Comparison of ENCODE assay signal across 1 cellular context in the genomic region with DNA sequence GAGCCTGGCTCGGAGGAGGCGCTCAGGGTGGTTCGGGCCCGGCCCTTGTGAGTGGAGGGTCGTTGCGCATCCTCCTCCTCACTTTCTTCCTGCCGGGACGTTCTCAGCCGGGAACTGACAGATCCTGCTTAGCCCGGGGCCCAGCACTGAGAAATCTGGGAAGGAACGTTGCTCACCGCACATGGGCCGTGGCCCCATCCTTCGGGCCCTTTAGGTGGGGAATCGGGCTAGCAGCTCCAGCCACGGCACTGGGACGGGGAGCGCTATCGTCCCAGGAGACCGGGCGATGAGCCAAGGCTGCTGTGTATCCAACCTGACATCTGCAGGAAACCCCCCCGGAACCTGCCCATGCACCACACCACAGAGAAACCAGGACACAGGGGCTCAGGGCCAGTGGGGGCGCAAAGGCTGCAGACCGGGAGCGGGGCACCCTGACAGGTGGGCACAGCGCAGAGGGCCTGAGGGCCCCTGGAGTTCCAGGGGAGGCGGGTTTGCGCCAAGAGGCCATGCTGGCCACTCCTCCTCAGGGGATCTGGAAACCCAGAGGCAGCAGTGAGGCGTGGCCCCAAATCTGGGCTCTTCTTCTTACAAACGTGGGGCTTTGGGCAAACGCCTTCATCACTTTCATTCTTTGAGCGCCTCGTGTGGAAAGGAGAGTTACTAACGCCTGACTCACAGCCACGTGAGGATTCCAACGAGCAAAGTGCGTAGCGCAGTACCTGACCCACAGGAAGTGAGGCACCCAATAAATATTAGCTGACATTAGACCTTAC.
TF ChIP-seq lines count a peak whose summit lies in the region.

A gene (minus strand): TSS at position 116 of the 773 bp plus-strand sequence. CDS start 4,659 bp downstream, outside the sequence.

TF ChIP-seq in HEK293, 187 proteins besides CTCF, POLR2A, EP300 and RAD21 (continued from another document and continues in another):
- TF ChIP-seq, protein P1, sequence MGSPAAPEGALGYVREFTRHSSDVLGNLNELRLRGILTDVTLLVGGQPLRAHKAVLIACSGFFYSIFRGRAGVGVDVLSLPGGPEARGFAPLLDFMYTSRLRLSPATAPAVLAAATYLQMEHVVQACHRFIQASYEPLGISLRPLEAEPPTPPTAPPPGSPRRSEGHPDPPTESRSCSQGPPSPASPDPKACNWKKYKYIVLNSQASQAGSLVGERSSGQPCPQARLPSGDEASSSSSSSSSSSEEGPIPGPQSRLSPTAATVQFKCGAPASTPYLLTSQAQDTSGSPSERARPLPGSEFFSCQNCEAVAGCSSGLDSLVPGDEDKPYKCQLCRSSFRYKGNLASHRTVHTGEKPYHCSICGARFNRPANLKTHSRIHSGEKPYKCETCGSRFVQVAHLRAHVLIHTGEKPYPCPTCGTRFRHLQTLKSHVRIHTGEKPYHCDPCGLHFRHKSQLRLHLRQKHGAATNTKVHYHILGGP (tag by site-specific recombination; IDR thresholded peaks at IDR 0.05), result no peak
- TF ChIP-seq ZNF24 (tag by site-specific recombination; IDR thresholded peaks at IDR 0.05), result peak; percentile 17; the same call in 1 of the 2 replicates
- TF ChIP-seq ZFP3 (tag by site-specific recombination; IDR thresholded peaks at IDR 0.05; ENCODE audit: low read depth), result no peak
- TF ChIP-seq ZSCAN23 (tag by site-specific recombination; IDR thresholded peaks at IDR 0.05), result no peak
- TF ChIP-seq ZNF202 (tag by site-specific recombination; IDR thresholded peaks at IDR 0.05; ENCODE audit: borderline replicate concordance), result no peak
- TF ChIP-seq KLF16 (tag by site-specific recombination; IDR thresholded peaks at IDR 0.05), result peak; percentile 51; the same call in 1 of the 2 replicates
- TF ChIP-seq ZNF549 (tag by site-specific recombination; IDR thresholded peaks at IDR 0.05), result no peak
- TF ChIP-seq ZNF132 (tag by site-specific recombination; IDR thresholded peaks at IDR 0.05; ENCODE audit: borderline replicate concordance), result no peak
- TF ChIP-seq ZNF501 (tag by site-specific recombination; IDR thresholded peaks at IDR 0.05), result no peak; the same call in 1 of the 2 replicates
- peak; percentile 84 for TF ChIP-seq PRDM1 (tag by site-specific recombination; IDR thresholded peaks at IDR 0.05)
- TF ChIP-seq BCL11A (tag by site-specific recombination; IDR thresholded peaks at IDR 0.05; ENCODE audit: low read depth), result 0 out of 2 replicates have a peak, but pooled peaks have one; percentile 6
- TF ChIP-seq ZNF169 (tag by site-specific recombination; IDR thresholded peaks at IDR 0.05), result no peak
- no peak; the same call in 1 of the 2 replicates for TF ChIP-seq REPIN1 (tag by site-specific recombination; IDR thresholded peaks at IDR 0.05; ENCODE audit: low read depth)
- 0 out of 2 replicates have a peak, but pooled peaks have one; percentile 41 for TF ChIP-seq ZNF629 (tag by site-specific recombination; IDR thresholded peaks at IDR 0.05)
- no peak for TF ChIP-seq ZNF626 (tag by site-specific recombination; IDR thresholded peaks at IDR 0.05)
- TF ChIP-seq, protein P2, sequence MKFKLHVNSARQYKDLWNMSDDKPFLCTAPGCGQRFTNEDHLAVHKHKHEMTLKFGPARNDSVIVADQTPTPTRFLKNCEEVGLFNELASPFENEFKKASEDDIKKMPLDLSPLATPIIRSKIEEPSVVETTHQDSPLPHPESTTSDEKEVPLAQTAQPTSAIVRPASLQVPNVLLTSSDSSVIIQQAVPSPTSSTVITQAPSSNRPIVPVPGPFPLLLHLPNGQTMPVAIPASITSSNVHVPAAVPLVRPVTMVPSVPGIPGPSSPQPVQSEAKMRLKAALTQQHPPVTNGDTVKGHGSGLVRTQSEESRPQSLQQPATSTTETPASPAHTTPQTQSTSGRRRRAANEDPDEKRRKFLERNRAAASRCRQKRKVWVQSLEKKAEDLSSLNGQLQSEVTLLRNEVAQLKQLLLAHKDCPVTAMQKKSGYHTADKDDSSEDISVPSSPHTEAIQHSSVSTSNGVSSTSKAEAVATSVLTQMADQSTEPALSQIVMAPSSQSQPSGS (tag by site-specific recombination; IDR thresholded peaks at IDR 0.05; ENCODE audit: low read depth), result no peak
- TF ChIP-seq, protein P3, sequence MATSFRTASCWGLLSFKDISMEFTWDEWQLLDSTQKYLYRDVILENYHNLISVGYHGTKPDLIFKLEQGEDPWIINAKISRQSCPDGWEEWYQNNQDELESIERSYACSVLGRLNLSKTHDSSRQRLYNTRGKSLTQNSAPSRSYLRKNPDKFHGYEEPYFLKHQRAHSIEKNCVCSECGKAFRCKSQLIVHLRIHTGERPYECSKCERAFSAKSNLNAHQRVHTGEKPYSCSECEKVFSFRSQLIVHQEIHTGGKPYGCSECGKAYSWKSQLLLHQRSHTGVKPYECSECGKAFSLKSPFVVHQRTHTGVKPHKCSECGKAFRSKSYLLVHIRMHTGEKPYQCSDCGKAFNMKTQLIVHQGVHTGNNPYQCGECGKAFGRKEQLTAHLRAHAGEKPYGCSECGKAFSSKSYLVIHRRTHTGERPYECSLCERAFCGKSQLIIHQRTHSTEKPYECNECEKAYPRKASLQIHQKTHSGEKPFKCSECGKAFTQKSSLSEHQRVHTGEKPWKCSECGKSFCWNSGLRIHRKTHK (tag by site-specific recombination; IDR thresholded peaks at IDR 0.05), result no peak
- no peak for TF ChIP-seq ZNF777 (tag by site-specific recombination; IDR thresholded peaks at IDR 0.05; ENCODE audit: borderline replicate concordance)
- TF ChIP-seq ZNF121 (tag by site-specific recombination; IDR thresholded peaks at IDR 0.05), result no peak
- TF ChIP-seq ZNF830 (tag by site-specific recombination; IDR thresholded peaks at IDR 0.05; ENCODE audit: low read depth), result no peak
- TF ChIP-seq GLIS1 (tag by site-specific recombination; IDR thresholded peaks at IDR 0.05), result peak; percentile 72
- TF ChIP-seq ZNF701 (tag by site-specific recombination; IDR thresholded peaks at IDR 0.05), result no peak
- TF ChIP-seq ZNF776 (tag by site-specific recombination; IDR thresholded peaks at IDR 0.05; ENCODE audit: borderline replicate concordance), result no peak
- TF ChIP-seq ZNF433 (tag by site-specific recombination; IDR thresholded peaks at IDR 0.05; ENCODE audit: low read depth), result no peak
- TF ChIP-seq SALL2 (tag by site-specific recombination; IDR thresholded peaks at IDR 0.05; ENCODE audit: borderline replicate concordance), result no peak
- TF ChIP-seq, protein P4, sequence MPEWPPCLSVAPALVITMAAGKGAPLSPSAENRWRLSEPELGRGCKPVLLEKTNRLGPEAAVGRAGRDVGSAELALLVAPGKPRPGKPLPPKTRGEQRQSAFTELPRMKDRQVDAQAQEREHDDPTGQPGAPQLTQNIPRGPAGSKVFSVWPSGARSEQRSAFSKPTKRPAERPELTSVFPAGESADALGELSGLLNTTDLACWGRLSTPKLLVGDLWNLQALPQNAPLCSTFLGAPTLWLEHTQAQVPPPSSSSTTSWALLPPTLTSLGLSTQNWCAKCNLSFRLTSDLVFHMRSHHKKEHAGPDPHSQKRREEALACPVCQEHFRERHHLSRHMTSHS (tag by site-specific recombination; IDR thresholded peaks at IDR 0.05), result no peak
- peak; percentile 84 for TF ChIP-seq GLIS2 (tag by site-specific recombination; IDR thresholded peaks at IDR 0.05)
- peak; percentile 69 for TF ChIP-seq ZFP69B (tag by site-specific recombination; IDR thresholded peaks at IDR 0.05)
- TF ChIP-seq, protein P5, sequence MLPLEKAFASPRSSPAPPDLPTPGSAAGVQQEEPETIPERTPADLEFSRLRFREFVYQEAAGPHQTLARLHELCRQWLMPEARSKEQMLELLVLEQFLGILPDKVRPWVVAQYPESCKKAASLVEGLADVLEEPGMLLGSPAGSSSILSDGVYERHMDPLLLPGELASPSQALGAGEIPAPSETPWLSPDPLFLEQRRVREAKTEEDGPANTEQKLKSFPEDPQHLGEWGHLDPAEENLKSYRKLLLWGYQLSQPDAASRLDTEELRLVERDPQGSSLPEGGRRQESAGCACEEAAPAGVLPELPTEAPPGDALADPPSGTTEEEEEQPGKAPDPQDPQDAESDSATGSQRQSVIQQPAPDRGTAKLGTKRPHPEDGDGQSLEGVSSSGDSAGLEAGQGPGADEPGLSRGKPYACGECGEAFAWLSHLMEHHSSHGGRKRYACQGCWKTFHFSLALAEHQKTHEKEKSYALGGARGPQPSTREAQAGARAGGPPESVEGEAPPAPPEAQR (tag by site-specific recombination; IDR thresholded peaks at IDR 0.05), result no peak
- TF ChIP-seq, protein P6, sequence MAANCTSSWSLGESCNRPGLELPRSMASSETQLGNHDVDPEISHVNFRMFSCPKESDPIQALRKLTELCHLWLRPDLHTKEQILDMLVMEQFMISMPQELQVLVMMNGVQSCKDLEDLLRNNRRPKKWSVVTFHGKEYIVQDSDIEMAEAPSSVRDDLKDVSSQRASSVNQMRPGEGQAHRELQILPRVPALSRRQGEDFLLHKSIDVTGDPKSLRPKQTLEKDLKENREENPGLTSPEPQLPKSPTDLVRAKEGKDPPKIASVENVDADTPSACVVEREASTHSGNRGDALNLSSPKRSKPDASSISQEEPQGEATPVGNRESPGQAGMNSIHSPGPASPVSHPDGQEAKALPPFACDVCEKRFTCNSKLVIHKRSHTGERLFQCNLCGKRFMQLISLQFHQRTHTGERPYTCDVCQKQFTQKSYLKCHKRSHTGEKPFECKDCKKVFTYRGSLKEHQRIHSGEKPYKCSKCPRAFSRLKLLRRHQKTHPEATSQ (tag by site-specific recombination; IDR thresholded peaks at IDR 0.05), result no peak
- TF ChIP-seq, protein P7, sequence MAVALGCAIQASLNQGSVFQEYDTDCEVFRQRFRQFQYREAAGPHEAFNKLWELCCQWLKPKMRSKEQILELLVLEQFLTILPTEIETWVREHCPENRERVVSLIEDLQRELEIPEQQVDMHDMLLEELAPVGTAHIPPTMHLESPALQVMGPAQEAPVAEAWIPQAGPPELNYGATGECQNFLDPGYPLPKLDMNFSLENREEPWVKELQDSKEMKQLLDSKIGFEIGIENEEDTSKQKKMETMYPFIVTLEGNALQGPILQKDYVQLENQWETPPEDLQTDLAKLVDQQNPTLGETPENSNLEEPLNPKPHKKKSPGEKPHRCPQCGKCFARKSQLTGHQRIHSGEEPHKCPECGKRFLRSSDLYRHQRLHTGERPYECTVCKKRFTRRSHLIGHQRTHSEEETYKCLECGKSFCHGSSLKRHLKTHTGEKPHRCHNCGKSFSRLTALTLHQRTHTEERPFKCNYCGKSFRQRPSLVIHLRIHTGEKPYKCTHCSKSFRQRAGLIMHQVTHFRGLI (tag by site-specific recombination; IDR thresholded peaks at IDR 0.05), result 0 out of 2 replicates have a peak, but pooled peaks have one; percentile 16
- TF ChIP-seq KLF10 (tag by site-specific recombination; IDR thresholded peaks at IDR 0.05), result 0 out of 2 replicates have a peak, but pooled peaks have one; percentile 25
- TF ChIP-seq ZBTB17 (tag by site-specific recombination; IDR thresholded peaks at IDR 0.05), result peak; percentile 69; the same call in 1 of the 2 replicates
- TF ChIP-seq ZNF677 (tag by site-specific recombination; IDR thresholded peaks at IDR 0.05), result no peak
- no peak for TF ChIP-seq ZNF350 (tag by site-specific recombination; IDR thresholded peaks at IDR 0.05)
- no peak for TF ChIP-seq TCF7L2 (IDR thresholded peaks at IDR 0.05; ENCODE audit: borderline replicate concordance, low read depth, low read length)
- TF ChIP-seq ZNF112 (tag by site-specific recombination; IDR thresholded peaks at IDR 0.05), result no peak
- TF ChIP-seq, protein P8, sequence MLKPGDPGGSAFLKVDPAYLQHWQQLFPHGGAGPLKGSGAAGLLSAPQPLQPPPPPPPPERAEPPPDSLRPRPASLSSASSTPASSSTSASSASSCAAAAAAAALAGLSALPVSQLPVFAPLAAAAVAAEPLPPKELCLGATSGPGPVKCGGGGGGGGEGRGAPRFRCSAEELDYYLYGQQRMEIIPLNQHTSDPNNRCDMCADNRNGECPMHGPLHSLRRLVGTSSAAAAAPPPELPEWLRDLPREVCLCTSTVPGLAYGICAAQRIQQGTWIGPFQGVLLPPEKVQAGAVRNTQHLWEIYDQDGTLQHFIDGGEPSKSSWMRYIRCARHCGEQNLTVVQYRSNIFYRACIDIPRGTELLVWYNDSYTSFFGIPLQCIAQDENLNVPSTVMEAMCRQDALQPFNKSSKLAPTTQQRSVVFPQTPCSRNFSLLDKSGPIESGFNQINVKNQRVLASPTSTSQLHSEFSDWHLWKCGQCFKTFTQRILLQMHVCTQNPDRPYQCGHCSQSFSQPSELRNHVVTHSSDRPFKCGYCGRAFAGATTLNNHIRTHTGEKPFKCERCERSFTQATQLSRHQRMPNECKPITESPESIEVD (tag by site-specific recombination; IDR thresholded peaks at IDR 0.05), result no peak
- no peak for TF ChIP-seq ZNF670 (tag by site-specific recombination; IDR thresholded peaks at IDR 0.05; ENCODE audit: low read depth)
- TF ChIP-seq SETDB1 (IDR thresholded peaks at IDR 0.05; ENCODE audit: insufficient read length, low read length), result no peak
- no peak; the same call in 1 of the 2 replicates for TF ChIP-seq ZNF394 (tag by site-specific recombination; IDR thresholded peaks at IDR 0.05; ENCODE audit: borderline replicate concordance)
- no peak for TF ChIP-seq ZNF19 (tag by site-specific recombination; IDR thresholded peaks at IDR 0.05; ENCODE audit: low read depth)
- no peak for TF ChIP-seq ZNF292 (tag by site-specific recombination; IDR thresholded peaks at IDR 0.05; ENCODE audit: borderline replicate concordance, low read depth)
- no peak for TF ChIP-seq GLI2 (tag by site-specific recombination; IDR thresholded peaks at IDR 0.05; ENCODE audit: borderline replicate concordance, low read depth)
- TF ChIP-seq ZNF560 (tag by site-specific recombination; IDR thresholded peaks at IDR 0.05; ENCODE audit: borderline replicate concordance), result no peak
- TF ChIP-seq ZNF792 (tag by site-specific recombination; IDR thresholded peaks at IDR 0.05), result no peak
- no peak for TF ChIP-seq BCL11B (tag by site-specific recombination; IDR thresholded peaks at IDR 0.05; ENCODE audit: low read depth)
- no peak for TF ChIP-seq OSR2 (tag by site-specific recombination; IDR thresholded peaks at IDR 0.05)
- TF ChIP-seq, protein P9, sequence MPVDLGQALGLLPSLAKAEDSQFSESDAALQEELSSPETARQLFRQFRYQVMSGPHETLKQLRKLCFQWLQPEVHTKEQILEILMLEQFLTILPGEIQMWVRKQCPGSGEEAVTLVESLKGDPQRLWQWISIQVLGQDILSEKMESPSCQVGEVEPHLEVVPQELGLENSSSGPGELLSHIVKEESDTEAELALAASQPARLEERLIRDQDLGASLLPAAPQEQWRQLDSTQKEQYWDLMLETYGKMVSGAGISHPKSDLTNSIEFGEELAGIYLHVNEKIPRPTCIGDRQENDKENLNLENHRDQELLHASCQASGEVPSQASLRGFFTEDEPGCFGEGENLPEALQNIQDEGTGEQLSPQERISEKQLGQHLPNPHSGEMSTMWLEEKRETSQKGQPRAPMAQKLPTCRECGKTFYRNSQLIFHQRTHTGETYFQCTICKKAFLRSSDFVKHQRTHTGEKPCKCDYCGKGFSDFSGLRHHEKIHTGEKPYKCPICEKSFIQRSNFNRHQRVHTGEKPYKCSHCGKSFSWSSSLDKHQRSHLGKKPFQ (tag by site-specific recombination; IDR thresholded peaks at IDR 0.05), result no peak
- TF ChIP-seq GFI1B (tag by site-specific recombination; IDR thresholded peaks at IDR 0.05), result no peak
